Comparison of ENCODE assay signal across 10 cellular contexts in genomic region chr7:6579446-6579845, GRCh38. TPM values are rescaled to one million over a fixed set of nuclear protein-coding genes. Genes with fewer than 3 reads are reported as not detected.
DNase-seq lines count a peak whose midpoint lies in the region; ATAC-seq and TF ChIP-seq lines count a peak whose summit lies in the region.
"Had no signal": no experiment of that assay in that cellular context is flagged by ENCODE, and none has a peak within 500 bp of the region (broad histone marks: within the 10 kb centered on the region; RNA-seq: fewer than 3 reads in every experiment).

No MANE protein-coding gene starts in this region.

- POLR2A ChIA-PET in A673 (lab: Charles Lee; ENCODE audit: low non-redundant PET): no interaction called here

- intact Hi-C loops in A673 (cut with micrococcal nuclease; ENCODE audit: unreplicated experiment) (no loop called here), esophagus squamous epithelium (cut with DNase I) (no loop called here)

- CTCF ChIA-PET in A673 (lab: Charles Lee): no interaction called here

- H3K27ac ChIP-seq in A673 (ENCODE audit: low read depth, low read length, poor library complexity, severe bottlenecking): no peak overlapping the region
- H3K27ac ChIP-seq in esophagus squamous epithelium: no peak overlapping the region

- no peak overlapping the region for H3K4me3 ChIP-seq in A673 (ENCODE audit: low read depth, low read length, poor library complexity, severe bottlenecking)
- no peak overlapping the region for H3K4me3 ChIP-seq in fibroblast of mammary gland (ENCODE audit: control insufficient read depth, low read depth, low read length)
- no peak overlapping the region for H3K4me3 ChIP-seq in esophagus squamous epithelium
- H3K4me3 ChIP-seq: dorsolateral prefrontal cortex had no signal

- TF ChIP-seq CTCF in A673 (conservative IDR thresholded peaks at IDR 0.05; ENCODE audit: low read depth, low read length) (no peak), fibroblast of mammary gland (conservative IDR thresholded peaks at IDR 0.05; ENCODE audit: control insufficient read depth, insufficient read depth, low read depth, low read length) (peak; percentile 24), esophagus squamous epithelium (IDR thresholded peaks at IDR 0.05) (peak in 1 of 6 experiments; percentile 35)

- 50% methylated on average over 3 to 4 of the region's 4 CpGs for WGBS in esophagus squamous epithelium, 2 donors

- H3K36me3 ChIP-seq in A673 (ENCODE audit: insufficient read depth, low read length, poor library complexity, severe bottlenecking) (peaks cover 32% of the 10 kb centered on the region), esophagus squamous epithelium (peaks cover 7 to 46% (median 18%) of the 10 kb centered on the region in 3 donors)

- DNase-seq in A673 (ENCODE audit: low spot score) (peak; percentile 29), EL (peak; percentile 55), SIG-M5 treated with dmso at 0.1 percent for 504 hours (lab: John Stamatoyannopoulos, UW; ENCODE audit: unreplicated experiment) (peak; percentile 86), fibroblast of mammary gland (ENCODE audit: low read depth) (peak; percentile 33), esophagus squamous epithelium (lab: John Stamatoyannopoulos, UW) (no peak), HuH-7.5 (ENCODE audit: low spot score) (no peak), retina (no peak)
- DNase-seq: NCI-H146 had no signal

- H3K9me3 ChIP-seq in A673 (ENCODE audit: low read depth, low read length, poor library complexity, severe bottlenecking): no peaks in the 10 kb centered on the region
- H3K9me3 ChIP-seq in esophagus squamous epithelium: no peaks in the 10 kb centered on the region

- H3K27me3 ChIP-seq in A673 (replicated peaks; ENCODE audit: insufficient read depth, low read depth, low read length, poor library complexity): no peaks in the 10 kb centered on the region
- no peaks in the 10 kb centered on the region for H3K27me3 ChIP-seq in esophagus squamous epithelium
- H3K27me3 ChIP-seq: dorsolateral prefrontal cortex had no signal

- no peak for ATAC-seq in HG03095 (IDR thresholded peaks at IDR 0.05; ENCODE audit: unreplicated experiment)

- no TSS peak for BruUV-seq in A673 (replicated peaks; lab: Mats Ljungman, UMichigan)

- TF ChIP-seq POLR2A in esophagus squamous epithelium (IDR thresholded peaks at IDR 0.05): no peak

- no peaks in the 10 kb centered on the region for H3K4me1 ChIP-seq in A673 (ENCODE audit: insufficient read depth, low read length, poor library complexity, severe bottlenecking)
- peaks cover 0 to 19% (median 10%) of the 10 kb centered on the region in 3 donors for H3K4me1 ChIP-seq in esophagus squamous epithelium

RNA-seq across cellular contexts. Expression of gene ZDHHC4, which starts 2.2 kb away (rescaled TPM):
- total RNA-seq in A673 (2021) (72.4 and 79.2 TPM in 2 replicates), esophagus squamous epithelium (10 to 100 TPM in 3 of 4 donors, 1 to 10 TPM in 1; 9.4 to 29.4 (median 23.0) TPM)

RNA-seq across cellular contexts. Expression of gene INTS15, which starts 10.4 kb away (rescaled TPM):
- total RNA-seq in A673 (2021) (39.7 and 43.4 TPM in 2 replicates), esophagus squamous epithelium (10 to 100 TPM in 3 of 4 donors, 1 to 10 TPM in 1; 9.2 to 21.9 (median 14.8) TPM)

RNA-seq across cellular contexts. Expression of gene GRID2IP, which starts 28.2 kb away (rescaled TPM):
- total RNA-seq in A673 (2021) (0.13 TPM in 1 of 2 replicates, not detected in the other), esophagus squamous epithelium (1 to 10 TPM in 1 of 4 donors, under 1 TPM in 2, not detected in 1; 0.38 to 1.1 (median 0.44) TPM)

RNA-seq across cellular contexts. Expression of gene ZNF853, which starts 36.0 kb away (rescaled TPM):
- total RNA-seq in A673 (2021) (3.4 and 6.4 TPM in 2 replicates), esophagus squamous epithelium (1 to 10 TPM in 3 of 4 donors, under 1 TPM in 1; 0.61 to 9.3 (median 2.1) TPM)

RNA-seq across cellular contexts. Expression of gene ZNF316, which starts 57.7 kb away (rescaled TPM):
- total RNA-seq in A673 (2021): 29.1 and 32.1 TPM in 2 replicates
- total RNA-seq in esophagus squamous epithelium: 10 to 100 TPM; 11.9 to 27.8 (median 20.4) TPM

Comparison
In these comparisons a context has a peak if more than half of its experiments do, and no peak if none do; other contexts are left out.
1. DNase-seq: peak in A673 (single experiment), EL (single experiment), SIG-M5 treated with dmso at 0.1 percent for 504 hours (single experiment) and fibroblast of mammary gland (single experiment); none in esophagus squamous epithelium (single experiment), HuH-7.5 (single experiment) and retina (single experiment).